8 cellular contexts compared by ENCODE assay signal in the genomic region with DNA sequence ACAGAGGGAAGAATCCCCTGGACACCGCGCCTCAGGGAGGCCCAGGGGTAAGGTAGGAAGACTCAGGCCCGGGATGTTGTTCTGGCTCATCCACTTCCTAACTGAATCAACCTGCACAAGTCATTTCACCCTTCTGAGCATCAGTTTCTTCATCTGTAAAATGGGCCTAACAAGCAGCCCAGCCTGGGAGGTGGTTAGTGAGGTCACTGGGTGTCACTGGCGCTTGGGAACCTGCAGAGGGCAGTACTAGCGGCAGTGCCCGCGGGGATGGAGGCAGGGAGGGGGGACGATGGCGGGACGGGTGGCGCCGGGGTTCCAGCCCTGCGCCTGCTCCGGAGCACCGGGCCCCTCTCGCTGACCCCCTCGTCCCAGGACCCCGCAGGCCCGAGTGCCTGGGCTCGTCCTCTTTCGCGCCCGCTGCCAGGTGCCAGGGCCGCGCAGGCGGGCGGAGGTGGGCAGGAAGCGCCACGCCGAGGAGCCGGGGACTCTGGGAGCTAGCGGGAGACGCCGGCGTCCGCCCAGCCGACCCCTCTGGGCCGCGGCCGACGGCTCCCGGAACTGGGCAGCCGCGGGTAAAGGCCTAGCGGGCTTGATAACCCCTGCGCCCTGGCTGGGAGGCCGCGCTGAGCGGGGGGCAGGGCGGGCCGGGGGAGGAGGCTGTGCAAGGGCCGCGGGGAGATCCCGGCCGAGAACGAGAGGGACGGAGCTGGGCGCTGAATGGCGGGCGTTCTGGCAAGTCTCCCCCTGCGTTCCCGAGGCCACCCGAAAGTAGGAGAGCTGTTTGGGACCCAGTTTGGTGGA. TPM values are rescaled to one million over a fixed set of nuclear protein-coding genes. Genes with fewer than 3 reads are reported as not detected.
DNase-seq lines count a peak whose midpoint lies in the region; ATAC-seq and TF ChIP-seq lines count a peak whose summit lies in the region.

Gene NLRX1, plus strand, starts transcription at position 255 of the 801 bp plus-strand sequence. CDS start 2,679 bp downstream, outside the sequence.

- ATAC-seq in GM18867 (IDR thresholded peaks at IDR 0.05; ENCODE audit: unreplicated experiment) (peak; percentile 88), HG03108 (IDR thresholded peaks at IDR 0.05; ENCODE audit: unreplicated experiment) (peak; percentile 83), lower lobe of right lung (peak; percentile 97 to 98)

- H3K4me3 Mint-ChIP-seq in activated CD4-positive, alpha-beta memory T cell treated with anti-CD3 and anti-CD28 coated beads for 36 hours: peak within 1 kb of the TSS; percentile 89

- CTCF ChIA-PET in activated CD4-positive, alpha-beta memory T cell treated with anti-CD3 and anti-CD28 coated beads for 36 hours (lab: Charles Lee): interaction anchor here (0.6 to 3.2 kb wide), 32 partner anchors 10 to 187 kb away, joined by 3 to 37 read pairs (median 4); partner anchors contain the start of genes DPAGT1, HINFP and HYOU1

- TF ChIP-seq CTCF in lower lobe of right lung (IDR thresholded peaks at IDR 0.05): peak; percentile 84

- H3K27me3 ChIP-seq in lower lobe of right lung (ENCODE audit: low read depth): no peaks in the 10 kb centered on the region

- H3K4me3 ChIP-seq in lower lobe of right lung: peak within 1 kb of the TSS; percentile 90

- intact Hi-C loops in activated CD4-positive, alpha-beta memory T cell treated with anti-CD3 and anti-CD28 coated beads for 36 hours (cut with micrococcal nuclease): loop anchor here (1.0 to 5.0 kb wide), 3 partner anchors 29 to 154 kb away; partner anchors contain the start of gene DPAGT1
- intact Hi-C loops in lower lobe of right lung (cut with DNase I): no loop called here

- DNase-seq in AG08396 (ENCODE audit: low spot score) (peak; percentile 97), NCI-H345 treated with DMSO at 0.1 percent for 48 hours (lab: John Stamatoyannopoulos, UW; ENCODE audit: unreplicated experiment) (peak; percentile 28), ecto neural progenitor cell (ENCODE audit: low spot score) (peak; percentile 88), lower lobe of right lung (peak; percentile 92)
- peak; percentile 91 for DNase-seq in activated CD4-positive, alpha-beta memory T cell treated with anti-CD3 and anti-CD28 coated beads for 36 hours
- peak; percentile 60 to 65 (median 65) for DNase-seq in stimulated activated CD4-positive, alpha-beta T cell treated with anti-CD3 and anti-CD28 coated beads, TNF-alpha, amount 100 ng/mL, for 1 hour (ENCODE audit: low read depth in 3 of 3, low spot score in 1 of 3)

- peaks cover 11% of the 10 kb centered on the region for H3K4me1 Mint-ChIP-seq in activated CD4-positive, alpha-beta memory T cell treated with anti-CD3 and anti-CD28 coated beads for 36 hours (ENCODE audit: low read depth)

- H3K36me3 ChIP-seq in lower lobe of right lung: peaks cover 9% of the 10 kb centered on the region

- H3K27ac Mint-ChIP-seq in activated CD4-positive, alpha-beta memory T cell treated with anti-CD3 and anti-CD28 coated beads for 36 hours: peak within 1 kb of the TSS; percentile 82

- POLR2A ChIA-PET in activated CD4-positive, alpha-beta memory T cell treated with anti-CD3 and anti-CD28 coated beads for 36 hours (lab: Charles Lee): interaction anchor here (0.6 to 1.5 kb wide), 9 partner anchors 8 to 101 kb away, joined by 3 to 6 read pairs (median 4); partner anchors contain the start of genes CBL, DPAGT1, HMBS and VPS11

- no peaks in the 10 kb centered on the region for H3K36me3 Mint-ChIP-seq in activated CD4-positive, alpha-beta memory T cell treated with anti-CD3 and anti-CD28 coated beads for 36 hours

- no peaks in the 10 kb centered on the region for H3K9me3 ChIP-seq in lower lobe of right lung

- H3K27ac ChIP-seq in lower lobe of right lung: peak within 1 kb of the TSS; percentile 98

- H3K4me1 ChIP-seq in lower lobe of right lung: peaks cover 10% of the 10 kb centered on the region

- no peaks in the 10 kb centered on the region for H3K27me3 Mint-ChIP-seq in activated CD4-positive, alpha-beta memory T cell treated with anti-CD3 and anti-CD28 coated beads for 36 hours

- H3K9me3 Mint-ChIP-seq in activated CD4-positive, alpha-beta memory T cell treated with anti-CD3 and anti-CD28 coated beads for 36 hours: no peaks in the 10 kb centered on the region

RNA-seq across cellular contexts. Expression of gene NLRX1, which starts in this region (rescaled TPM):
- 10 to 100 TPM; 18.4 to 18.7 TPM for total RNA-seq in activated CD4-positive, alpha-beta memory T cell treated with anti-CD3 and anti-CD28 coated beads for 36 hours
- total RNA-seq in lower lobe of right lung: 16.5 TPM

Comparison
In these comparisons a context has a peak if more than half of its experiments do, and no peak if none do; other contexts are left out.
1. Peak in every context shown above with its lines: DNase-seq, ATAC-seq, H3K4me3 ChIP-seq and H3K27ac ChIP-seq.
2. DNase-seq: peak in every context shown above with its lines; median percentile 97 in AG08396; 92 in lower lobe of right lung; 91 in activated CD4-positive, alpha-beta memory T cell treated with anti-CD3 and anti-CD28 coated beads for 36 hours; 88 in ecto neural progenitor cell; 65 in stimulated activated CD4-positive, alpha-beta T cell treated with anti-CD3 and anti-CD28 coated beads, TNF-alpha, amount 100 ng/mL, for 1 hour; 28 in NCI-H345 treated with DMSO at 0.1 percent for 48 hours.